Comparison of ENCODE assay signal across 1 cellular context in the genomic region with DNA sequence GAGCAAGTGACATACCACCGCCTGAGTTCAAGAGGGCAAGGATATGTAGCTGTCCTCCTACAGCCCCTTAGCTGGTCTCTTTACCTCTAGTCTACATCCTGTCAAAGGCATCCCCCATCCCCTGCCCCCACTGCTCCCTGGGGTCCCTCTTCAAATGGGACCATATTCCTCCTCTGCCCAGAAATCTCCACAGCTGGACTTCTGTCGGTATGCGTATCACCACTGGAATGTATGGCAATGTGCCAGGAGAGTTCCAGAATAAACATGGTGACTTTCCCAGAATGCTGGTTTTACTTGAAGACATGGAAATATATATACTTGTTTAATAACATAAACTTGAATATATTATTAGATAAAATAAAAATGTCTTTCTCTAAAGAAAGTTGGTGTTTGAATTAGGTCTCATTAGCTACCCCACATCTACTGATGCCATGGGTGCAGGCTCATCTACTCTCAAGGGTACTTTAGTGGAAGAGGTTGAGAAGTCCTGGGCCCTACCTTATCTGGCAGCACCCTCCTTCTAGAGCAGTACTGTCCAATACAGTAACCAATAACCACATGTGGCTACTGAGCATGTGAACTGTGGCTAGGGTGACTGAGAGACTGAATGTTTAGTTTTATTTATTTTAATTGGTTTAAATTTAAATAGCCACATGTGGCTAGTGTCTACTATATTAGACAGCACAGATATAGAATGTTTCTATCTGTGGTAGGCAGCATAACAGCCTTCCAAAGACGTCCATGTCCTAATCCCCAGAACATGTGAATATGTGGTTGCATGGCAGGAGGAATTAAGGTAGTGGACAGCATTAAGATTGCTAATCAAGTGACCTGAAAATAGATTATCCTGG.
TF ChIP-seq lines count a peak whose summit lies in the region.

No MANE protein-coding gene starts in this region.

TF ChIP-seq in endothelial cell of umbilical vein, 7 proteins besides CTCF, POLR2A, EP300 and RAD21 (continued from another document):
- TF ChIP-seq MAX (IDR thresholded peaks at IDR 0.05; ENCODE audit: insufficient read depth, insufficient read length) (no peak), MYC (IDR thresholded peaks at IDR 0.05; ENCODE audit: low read depth, low read length) (no peak)
